Comparison of ENCODE assay signal across 18 cellular contexts in genomic region chr13:33870046-33870668, GRCh38. TPM values are rescaled to one million over a fixed set of nuclear protein-coding genes. Genes with fewer than 3 reads are reported as not detected.
DNase-seq lines count a peak whose midpoint lies in the region; ATAC-seq, FAIRE-seq and TF ChIP-seq lines count a peak whose summit lies in the region.
"Had no signal": no experiment of that assay in that cellular context is flagged by ENCODE, and none has a peak within 500 bp of the region (broad histone marks: within the 10 kb centered on the region; RNA-seq: fewer than 3 reads in every experiment).

No MANE protein-coding gene starts in this region.

- DNase-seq in D721Med (ENCODE audit: insufficient read length, low spot score) (no peak), NCI-H146 (lab: John Stamatoyannopoulos, UW) (peak; percentile 94), NCI-H526 (lab: John Stamatoyannopoulos, UW) (peak; percentile 61 to 70), medulla oblongata (ENCODE audit: extremely low spot score) (no peak), KG1 (lab: John Stamatoyannopoulos, UW) (no peak)
- DNase-seq in activated CD8-positive, alpha-beta memory T cell treated with anti-CD3 and anti-CD28 coated beads for 24 hours = no peak
- DNase-seq: activated CD4-positive, alpha-beta T cell treated with anti-CD3 and anti-CD28 coated beads, Interleukin-2, amount 50 U/mL, for 48 hours; activated naive CD8-positive, alpha-beta T cell treated with anti-CD3 and anti-CD28 coated beads, Interleukin-2, amount 50 U/mL, for 24 hours; CD8-positive, alpha-beta memory T cell; effector memory CD8-positive, alpha-beta T cell; left ventricle myocardium superior; spleen; stimulated activated naive CD8-positive, alpha-beta T cell treated with anti-CD3 and anti-CD28 coated beads, Interleukin-15, Interleukin-2, amounts not matched to agents 100 U/mL and 50 U/mL, for 24 hours had no signal

- ATAC-seq in GM19455 (IDR thresholded peaks at IDR 0.05; ENCODE audit: unreplicated experiment) = no peak
- ATAC-seq: activated naive CD8-positive, alpha-beta T cell treated with anti-CD3 and anti-CD28 coated beads, Interleukin-2, amount 50 U/mL, for 24 hours; effector memory CD8-positive, alpha-beta T cell; left ventricle myocardium superior; Right ventricle myocardium inferior; stimulated activated naive CD8-positive, alpha-beta T cell treated with anti-CD3 and anti-CD28 coated beads, Interleukin-15, Interleukin-2, amounts not matched to agents 100 U/mL and 50 U/mL, for 24 hours had no signal

- peaks cover 6% of the 10 kb centered on the region for H3K36me3 Mint-ChIP-seq in brain

- FAIRE-seq in D721Med (lab: Jason Lieb, UNC) = peak; percentile 64
- FAIRE-seq: H54, HTR-8/SVneo had no signal

- TF ChIP-seq CTCF in D721Med (IDR thresholded peaks at IDR 0.05; ENCODE audit: insufficient read depth, missing control alignments) (no peak), brain (conservative IDR thresholded peaks at IDR 0.05) (no peak)

- peak overlapping the region in 1 of 5 experiments; percentile 5 for H3K4me3 Mint-ChIP-seq in brain
- H3K4me3 Mint-ChIP-seq: activated naive CD8-positive, alpha-beta T cell treated with anti-CD3 and anti-CD28 coated beads, Interleukin-2, amount 50 U/mL, for 24 hours; CD8-positive, alpha-beta memory T cell; effector memory CD8-positive, alpha-beta T cell had no signal

- H3K27me3 Mint-ChIP-seq in brain = no peaks in the 10 kb centered on the region
- H3K27me3 Mint-ChIP-seq: activated naive CD8-positive, alpha-beta T cell treated with anti-CD3 and anti-CD28 coated beads, Interleukin-2, amount 50 U/mL, for 24 hours; CD8-positive, alpha-beta memory T cell; effector memory CD8-positive, alpha-beta T cell had no signal

- peaks cover 7% of the 10 kb centered on the region for H3K4me1 Mint-ChIP-seq in brain
- H3K4me1 Mint-ChIP-seq: activated naive CD8-positive, alpha-beta T cell treated with anti-CD3 and anti-CD28 coated beads, Interleukin-2, amount 50 U/mL, for 24 hours; CD8-positive, alpha-beta memory T cell had no signal

- peak overlapping the region in 3 of 5 experiments; percentile 5 to 71 (median 16) for H3K27ac Mint-ChIP-seq in brain
- H3K27ac Mint-ChIP-seq: activated naive CD8-positive, alpha-beta T cell treated with anti-CD3 and anti-CD28 coated beads, Interleukin-2, amount 50 U/mL, for 24 hours; effector memory CD8-positive, alpha-beta T cell had no signal

- H3K9me3 Mint-ChIP-seq in brain = peaks cover 0 to 2% (median 0%) of the 10 kb centered on the region in 5 experiments
- H3K9me3 Mint-ChIP-seq: activated naive CD8-positive, alpha-beta T cell treated with anti-CD3 and anti-CD28 coated beads, Interleukin-2, amount 50 U/mL, for 24 hours; CD8-positive, alpha-beta memory T cell; effector memory CD8-positive, alpha-beta T cell had no signal

RNA-seq across cellular contexts. Expression of gene RFC3, which starts 52.2 kb away (rescaled TPM):
- 20.3 TPM for polyA plus RNA-seq in brain (ENCODE audit: insufficient read depth, low read depth, low replicate concordance)

Comparison
In these comparisons a context has a peak if more than half of its experiments do, and no peak if none do; other contexts are left out.
1. DNase-seq: peak in NCI-H146 (single experiment) and NCI-H526 (2 of 2); none in D721Med (single experiment), activated CD8-positive, alpha-beta memory T cell treated with anti-CD3 and anti-CD28 coated beads for 24 hours (single experiment), medulla oblongata (single experiment) and KG1 (single experiment).